1 cellular context compared by ENCODE assay signal in genomic region chr17:58250344-58251011, GRCh38.
A peak's percentile ranks its signal among the peaks of the same experiment; 100 is the strongest.
TF ChIP-seq lines count a peak whose summit lies in the region.

No MANE protein-coding gene starts in this region.

TF ChIP-seq in HepG2, 621 proteins besides CTCF, POLR2A, EP300 and RAD21 (continues in another document):
- TF ChIP-seq IKZF1 (IDR thresholded peaks at IDR 0.05) (no peak), ZNF451 (CRISPR knock-in tag; IDR thresholded peaks at IDR 0.05) (no peak), MAF1 (CRISPR knock-in tag; IDR thresholded peaks at IDR 0.05; ENCODE audit: borderline replicate concordance) (no peak), NFKB2 (CRISPR knock-in tag; IDR thresholded peaks at IDR 0.05; ENCODE audit: borderline replicate concordance) (no peak), CENPT (CRISPR knock-in tag; IDR thresholded peaks at IDR 0.05; ENCODE audit: low read depth) (no peak), ZBTB39 (CRISPR knock-in tag; IDR thresholded peaks at IDR 0.05) (peak; percentile 30; the same call in 1 of the 2 replicates), ZIK1 (CRISPR knock-in tag; IDR thresholded peaks at IDR 0.05; ENCODE audit: borderline replicate concordance, low read depth) (0 out of 2 replicates have a peak, but pooled peaks have one; percentile 7), ZNF784 (CRISPR knock-in tag; IDR thresholded peaks at IDR 0.05; ENCODE audit: borderline replicate concordance) (no peak), ARID5B (CRISPR knock-in tag; IDR thresholded peaks at IDR 0.05) (peak; percentile 36; the same call in 1 of the 2 replicates), ZNF564 (CRISPR knock-in tag; IDR thresholded peaks at IDR 0.05) (0 out of 2 replicates have a peak, but pooled peaks have one; percentile 18), HNRNPK (IDR thresholded peaks at IDR 0.05; ENCODE audit: low read depth, low read length, poor library complexity, severe bottlenecking) (no peak), ZNF552 (CRISPR knock-in tag; IDR thresholded peaks at IDR 0.05; ENCODE audit: borderline replicate concordance) (no peak), NCOA1 (CRISPR knock-in tag; IDR thresholded peaks at IDR 0.05) (peak; percentile 54; the same call in 1 of the 2 replicates), SALL2 (CRISPR knock-in tag; IDR thresholded peaks at IDR 0.05) (no peak), ZNF143 (CRISPR knock-in tag; IDR thresholded peaks at IDR 0.05) (no peak), DMTF1 (CRISPR knock-in tag; IDR thresholded peaks at IDR 0.05) (no peak), ZNF501 (CRISPR knock-in tag; IDR thresholded peaks at IDR 0.05) (no peak), ETV5 (CRISPR knock-in tag; IDR thresholded peaks at IDR 0.05; ENCODE audit: borderline replicate concordance) (0 out of 2 replicates have a peak, but pooled peaks have one; percentile 7), ZNF780A (CRISPR knock-in tag; IDR thresholded peaks at IDR 0.05) (no peak), SOX13 (IDR thresholded peaks at IDR 0.05) (no peak), SOX13 (CRISPR knock-in tag; conservative IDR thresholded peaks at IDR 0.05 in 1 of 2, IDR thresholded peaks at IDR 0.05 in 1 of 2) (peak in 1 of 2 experiments; percentile 69; a peak in 2 of 4 replicates), ZNF550 (CRISPR knock-in tag; IDR thresholded peaks at IDR 0.05; ENCODE audit: borderline replicate concordance) (no peak), ZBTB4 (CRISPR knock-in tag; IDR thresholded peaks at IDR 0.05; ENCODE audit: borderline replicate concordance) (no peak), BORCS8-MEF2B (CRISPR knock-in tag; IDR thresholded peaks at IDR 0.05) (no peak), MLX (CRISPR knock-in tag; IDR thresholded peaks at IDR 0.05) (no peak), ZSCAN5A (CRISPR knock-in tag; IDR thresholded peaks at IDR 0.05; ENCODE audit: borderline replicate concordance) (0 out of 2 replicates have a peak, but pooled peaks have one; percentile 47), NKX3-1 (CRISPR knock-in tag; IDR thresholded peaks at IDR 0.05) (no peak), ZNF850 (CRISPR knock-in tag; conservative IDR thresholded peaks at IDR 0.05) (no peak), CSRNP1 (CRISPR knock-in tag; IDR thresholded peaks at IDR 0.05) (no peak), UBTF (CRISPR knock-in tag; IDR thresholded peaks at IDR 0.05) (peak; percentile 41; the same call in 1 of the 2 replicates), SP1 (IDR thresholded peaks at IDR 0.05) (no peak), SP1 (CRISPR knock-in tag; IDR thresholded peaks at IDR 0.05) (no peak), PITX1 (CRISPR knock-in tag; IDR thresholded peaks at IDR 0.05) (no peak), FOXP4 (CRISPR knock-in tag; IDR thresholded peaks at IDR 0.05) (no peak; the same call in 1 of the 2 replicates)
